In genomic region chr1:175527773-175528172, GRCh38 we compare ENCODE assay signal across 17 cellular contexts.
A peak's percentile ranks its signal among the peaks of the same experiment; 100 is the strongest.
DNase-seq lines count a peak whose midpoint lies in the region; ATAC-seq and TF ChIP-seq lines count a peak whose summit lies in the region.
"Had no signal": no experiment of that assay in that cellular context is flagged by ENCODE, and none has a peak within 500 bp of the region (broad histone marks: within the 10 kb centered on the region; RNA-seq: fewer than 3 reads in every experiment).

No MANE protein-coding gene starts in this region.

- H4K20me1 ChIP-seq in mammary epithelial cell (ENCODE audit: insufficient read depth, low read length): no peaks in the 10 kb centered on the region
- H4K20me1 ChIP-seq: BLaER1 treated with 17β-estradiol and CSF1 and Interleukin-3, amounts not matched to agents 10 nM and 100 nM had no signal

- H3K4me1 Mint-ChIP-seq in activated T-helper 2 cell treated with anti-CD3 and anti-CD28 coated beads, Interferon-gamma antibody, Interleukin-2, Interleukin-4, amounts not matched to agents 10 μg/mL and 5 μg/mL and 100 μg/mL, durations not matched to agents 14 hours and 24 hours and 36 hours (ENCODE audit: low read depth): no peaks in the 10 kb centered on the region
- no peaks in the 10 kb centered on the region for H3K4me1 Mint-ChIP-seq in naive thymus-derived CD8-positive, alpha-beta T cell
- H3K4me1 Mint-ChIP-seq: B cell had no signal

- peaks cover 2% of the 10 kb centered on the region for H3K27me3 Mint-ChIP-seq in activated T-helper 2 cell treated with anti-CD3 and anti-CD28 coated beads, Interferon-gamma antibody, Interleukin-2, Interleukin-4, amounts not matched to agents 10 μg/mL and 5 μg/mL and 100 μg/mL, durations not matched to agents 14 hours and 24 hours and 36 hours (ENCODE audit: low read depth)
- peaks cover 8 to 16% (median 11%) of the 10 kb centered on the region in 5 donors for H3K27me3 Mint-ChIP-seq in naive thymus-derived CD8-positive, alpha-beta T cell

- DNase-seq in mammary epithelial cell (peak; percentile 14), breast epithelium (ENCODE audit: low spot score in 2 of 2) (no peak), foreskin keratinocyte (peak in 1 of 2 donors; percentile 63)
- DNase-seq in activated T-helper 2 cell treated with anti-CD3 and anti-CD28 coated beads, Interferon-gamma antibody, Interleukin-2, Interleukin-4, amounts not matched to agents 10 μg/mL and 5 μg/mL and 100 μg/mL, durations not matched to agents 14 hours and 24 hours and 36 hours (ENCODE audit: low spot score): no peak
- no peak for DNase-seq in naive thymus-derived CD8-positive, alpha-beta T cell
- DNase-seq: AML-193; Caco-2; Calu3; CD4-positive, alpha-beta T cell; CD8-positive, alpha-beta T cell; DMS79 treated with DMSO at 0.1 percent for 48 hours; GF-D8 had no signal

- no peaks in the 10 kb centered on the region for H3K36me3 Mint-ChIP-seq in activated T-helper 2 cell treated with anti-CD3 and anti-CD28 coated beads, Interferon-gamma antibody, Interleukin-2, Interleukin-4, amounts not matched to agents 10 μg/mL and 5 μg/mL and 100 μg/mL, durations not matched to agents 14 hours and 24 hours and 36 hours (ENCODE audit: low read depth)
- H3K36me3 Mint-ChIP-seq in naive thymus-derived CD8-positive, alpha-beta T cell: no peaks in the 10 kb centered on the region
- H3K36me3 Mint-ChIP-seq: CD8-positive, alpha-beta T cell had no signal

- in situ Hi-C loops in mammary epithelial cell (cut with MboI; ENCODE audit: low sequenced_read_pairs in 2 of 2): no loop called here

- WGBS in mammary epithelial cell (ENCODE audit: low coverage, missing lambda C conversion rate): 83% methylated on average over 4 of the region's 4 CpGs

- H3K4me1 ChIP-seq in mammary epithelial cell (ENCODE audit: insufficient read depth, low read length) (peaks cover 11% of the 10 kb centered on the region), breast epithelium (no peaks in the 10 kb centered on the region), foreskin keratinocyte (peaks cover 30% of the 10 kb centered on the region)
- H3K4me1 ChIP-seq: A549, Caco-2 had no signal

- H3K27ac ChIP-seq in mammary epithelial cell (ENCODE audit: insufficient read depth, low read depth, low read length): no peak overlapping the region
- H3K27ac ChIP-seq in breast epithelium: no peak overlapping the region
- no peak overlapping the region for H3K27ac ChIP-seq in foreskin keratinocyte
- H3K27ac ChIP-seq: 22Rv1; A549; BLaER1 treated with 17β-estradiol and CSF1 and Interleukin-3, amounts not matched to agents 10 nM and 100 nM; C4-2B had no signal

- POLR2A ChIA-PET in naive thymus-derived CD8-positive, alpha-beta T cell (lab: Charles Lee): no interaction called here

- H3K27ac Mint-ChIP-seq in activated T-helper 2 cell treated with anti-CD3 and anti-CD28 coated beads, Interferon-gamma antibody, Interleukin-2, Interleukin-4, amounts not matched to agents 10 μg/mL and 5 μg/mL and 100 μg/mL, durations not matched to agents 14 hours and 24 hours and 36 hours: no peak overlapping the region
- no peak overlapping the region for H3K27ac Mint-ChIP-seq in naive thymus-derived CD8-positive, alpha-beta T cell
- H3K27ac Mint-ChIP-seq: B cell; CD4-positive, alpha-beta T cell; CD8-positive, alpha-beta T cell had no signal

- peaks cover 6% of the 10 kb centered on the region for H3K9me3 Mint-ChIP-seq in activated T-helper 2 cell treated with anti-CD3 and anti-CD28 coated beads, Interferon-gamma antibody, Interleukin-2, Interleukin-4, amounts not matched to agents 10 μg/mL and 5 μg/mL and 100 μg/mL, durations not matched to agents 14 hours and 24 hours and 36 hours
- H3K9me3 Mint-ChIP-seq in naive thymus-derived CD8-positive, alpha-beta T cell: peaks cover 0 to 10% (median 0%) of the 10 kb centered on the region in 9 donors
- H3K9me3 Mint-ChIP-seq: CD4-positive, alpha-beta T cell; CD8-positive, alpha-beta T cell had no signal

- H3K36me3 ChIP-seq in mammary epithelial cell (ENCODE audit: insufficient read depth, low read length): no peaks in the 10 kb centered on the region
- H3K36me3 ChIP-seq in breast epithelium: no peaks in the 10 kb centered on the region
- H3K36me3 ChIP-seq: BLaER1 treated with 17β-estradiol and CSF1 and Interleukin-3, amounts not matched to agents 10 nM and 100 nM had no signal

- no peak for TF ChIP-seq POLR2A in breast epithelium (IDR thresholded peaks at IDR 0.05)

- no peak overlapping the region for H3K4me3 Mint-ChIP-seq in activated T-helper 2 cell treated with anti-CD3 and anti-CD28 coated beads, Interferon-gamma antibody, Interleukin-2, Interleukin-4, amounts not matched to agents 10 μg/mL and 5 μg/mL and 100 μg/mL, durations not matched to agents 14 hours and 24 hours and 36 hours (ENCODE audit: low read depth)
- no peak overlapping the region for H3K4me3 Mint-ChIP-seq in naive thymus-derived CD8-positive, alpha-beta T cell
- H3K4me3 Mint-ChIP-seq: B cell; CD4-positive, alpha-beta T cell; CD8-positive, alpha-beta T cell had no signal

- H2AFZ ChIP-seq in mammary epithelial cell (ENCODE audit: low read depth, low read length): no peak overlapping the region

- intact Hi-C loops in mammary epithelial cell (cut with micrococcal nuclease) (no loop called here), breast epithelium (cut with DNase I; ENCODE audit: low total_unique reads) (no loop called here)
- intact Hi-C loops in activated T-helper 2 cell treated with anti-CD3 and anti-CD28 coated beads, Interferon-gamma antibody, Interleukin-2, Interleukin-4, amounts not matched to agents 10 μg/mL and 5 μg/mL and 100 μg/mL, durations not matched to agents 14 hours and 24 hours and 36 hours (cut with micrococcal nuclease): no loop called here

- BruUV-seq in mammary epithelial cell (replicated peaks; lab: Mats Ljungman, UMichigan): no TSS peak

- H3K9ac ChIP-seq in mammary epithelial cell (ENCODE audit: insufficient read depth, low read length): no peak overlapping the region
- H3K9ac ChIP-seq: BLaER1 treated with 17β-estradiol and CSF1 and Interleukin-3, amounts not matched to agents 10 nM and 100 nM had no signal

- TF ChIP-seq CTCF in mammary epithelial cell (conservative IDR thresholded peaks at IDR 0.05 in 1 of 2, IDR thresholded peaks at IDR 0.05 in 1 of 2; ENCODE audit: extremely low read depth in 1 of 2, insufficient read depth in 1 of 2, low read depth in 1 of 2, low read length in 2 of 2) (no peak), breast epithelium (IDR thresholded peaks at IDR 0.05) (no peak), foreskin keratinocyte (conservative IDR thresholded peaks at IDR 0.05) (no peak)

- H3K27me3 ChIP-seq in mammary epithelial cell (ENCODE audit: insufficient read depth, low read length) (no peaks in the 10 kb centered on the region), breast epithelium (no peaks in the 10 kb centered on the region), foreskin keratinocyte (no peaks in the 10 kb centered on the region)

- dilution Hi-C loops in mammary epithelial cell (cut with HindIII; ENCODE audit: low sequenced_read_pairs): loop anchor here (5.0 kb wide), 1 partner anchor 95 kb away; no protein-coding TSS in a partner anchor

- H3K4me3 ChIP-seq in mammary epithelial cell (replicated peaks in 1 of 3; ENCODE audit: insufficient read depth in 1 of 3, low read depth in 2 of 3, low read length in 3 of 3) (no peak overlapping the region), breast epithelium (no peak overlapping the region)
- H3K4me3 ChIP-seq: A549; BLaER1 treated with 17β-estradiol and CSF1 and Interleukin-3, amounts not matched to agents 10 nM and 100 nM had no signal

- no peak overlapping the region for H3K4me2 ChIP-seq in mammary epithelial cell (ENCODE audit: insufficient read depth, low read depth, low read length)
- H3K4me2 ChIP-seq: A549; BLaER1 treated with 17β-estradiol and CSF1 and Interleukin-3, amounts not matched to agents 10 nM and 100 nM had no signal

- CTCF ChIA-PET in mammary epithelial cell (lab: Charles Lee; ENCODE audit: low non-redundant PET): no interaction called here

- no peaks in the 10 kb centered on the region for H3K79me2 ChIP-seq in mammary epithelial cell (ENCODE audit: insufficient read depth, low read length)

- peak; percentile 77 for ATAC-seq in foreskin keratinocyte
- ATAC-seq in naive thymus-derived CD8-positive, alpha-beta T cell: no peak
- ATAC-seq: A549; CD8-positive, alpha-beta T cell had no signal

- no peaks in the 10 kb centered on the region for H3K9me3 ChIP-seq in mammary epithelial cell (replicated peaks; ENCODE audit: insufficient read depth, low read length)
- no peaks in the 10 kb centered on the region for H3K9me3 ChIP-seq in breast epithelium
- H3K9me3 ChIP-seq: A549, Caco-2 had no signal
